Comparison of ENCODE assay signal across 23 cellular contexts in the genomic region with DNA sequence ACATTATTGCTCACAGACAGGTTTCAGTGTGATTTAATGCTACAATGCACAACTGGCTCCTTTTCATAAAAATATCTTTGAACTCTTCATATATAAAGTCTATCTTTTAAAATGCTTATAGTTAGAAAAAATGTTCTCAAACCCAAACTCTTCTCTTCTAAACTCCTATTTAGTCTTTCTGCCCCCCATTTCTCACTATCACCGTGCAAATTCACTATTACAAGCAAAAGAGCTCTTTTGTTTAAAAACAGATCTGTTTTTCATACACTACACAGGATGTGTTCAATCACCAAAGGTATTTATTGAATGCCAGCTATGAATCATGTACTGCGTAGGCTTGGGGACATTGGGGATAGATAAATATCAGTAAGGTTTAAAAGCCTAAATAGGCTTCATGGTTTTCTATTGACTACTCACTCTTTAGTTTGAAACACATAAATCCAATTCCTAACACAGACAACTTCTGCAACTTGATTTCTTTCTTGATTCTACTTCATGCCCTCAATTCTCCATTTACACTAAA.
"Had no signal": no experiment of that assay in that cellular context is flagged by ENCODE, and none has a peak within 500 bp of the region (broad histone marks: within the 10 kb centered on the region; RNA-seq: fewer than 3 reads in every experiment).

No MANE protein-coding gene starts in this region.

- H3K9ac ChIP-seq: KMS-11 had no signal

- H3K4me3 ChIP-seq: body of pancreas, SK-N-MC had no signal

- H3K27me3 ChIP-seq: body of pancreas had no signal

- H3K36me3 Mint-ChIP-seq: activated naive CD8-positive, alpha-beta T cell treated with anti-CD3 and anti-CD28 coated beads, Interleukin-2, amount 10 ng/mL, durations not matched to agents 7 days and 5 days had no signal

- H3K9me3 ChIP-seq: body of pancreas had no signal

- H3K4me1 Mint-ChIP-seq: activated naive CD8-positive, alpha-beta T cell treated with anti-CD3 and anti-CD28 coated beads, Interleukin-2, amount 10 ng/mL, durations not matched to agents 7 days and 5 days; central memory CD8-positive, alpha-beta T cell had no signal

- H3K9me3 Mint-ChIP-seq: activated CD8-positive, alpha-beta T cell treated with anti-CD3 and anti-CD28 coated beads for 36 hours; activated naive CD8-positive, alpha-beta T cell treated with anti-CD3 and anti-CD28 coated beads, Interleukin-2, amount 10 ng/mL, durations not matched to agents 7 days and 5 days; central memory CD8-positive, alpha-beta T cell; T-helper 1 cell treated with Interleukin-12 subunit alpha and Interleukin-12 subunit beta and Interleukin-4 antibody, amounts not matched to agents 30 μg/mL and 1 μg/mL, for 36 hours had no signal

- H3K4me2 ChIP-seq: KMS-11 had no signal

- H3K27ac Mint-ChIP-seq: activated CD8-positive, alpha-beta T cell treated with anti-CD3 and anti-CD28 coated beads for 36 hours; activated naive CD8-positive, alpha-beta T cell treated with anti-CD3 and anti-CD28 coated beads, Interleukin-2, amount 10 ng/mL, durations not matched to agents 7 days and 5 days; T-helper 1 cell treated with Interleukin-12 subunit alpha and Interleukin-12 subunit beta and Interleukin-4 antibody, amounts not matched to agents 30 μg/mL and 1 μg/mL, for 36 hours had no signal

- ATAC-seq: activated CD4-positive, CD25-positive, alpha-beta regulatory T cell treated with anti-CD3 and anti-CD28 coated beads, Interleukin-2, amount 50 U/mL, for 24 hours; activated CD8-positive, alpha-beta T cell treated with anti-CD3 and anti-CD28 coated beads for 36 hours; body of pancreas; Panc1; Right ventricle myocardium inferior had no signal

- H3K4me1 ChIP-seq: body of pancreas had no signal

- DNase-seq: activated CD4-positive, alpha-beta T cell treated with anti-CD3 and anti-CD28 coated beads for 4 hours; activated CD8-positive, alpha-beta memory T cell treated with anti-CD3 and anti-CD28 coated beads, Interleukin-2, amount 50 U/mL, for 4 hours; activated CD8-positive, alpha-beta T cell treated with anti-CD3 and anti-CD28 coated beads for 36 hours; activated naive CD4-positive, alpha-beta T cell treated with anti-CD3 and anti-CD28 coated beads, Interleukin-2, amount 50 U/mL, for 16 hours; activated naive CD8-positive, alpha-beta T cell treated with anti-CD3 and anti-CD28 coated beads, Interleukin-2, amount 10 ng/mL, durations not matched to agents 7 days and 5 days; aorta; body of pancreas; NCI-H1092; NCI-H1417; NCI-H1930; NCI-H2171 treated with DMSO at 0.1 percent for 48 hours; NCI-H226; NCI-H526; NCI-H774; RPMI8226; T1000 had no signal

- H3K27me3 Mint-ChIP-seq: activated CD8-positive, alpha-beta T cell treated with anti-CD3 and anti-CD28 coated beads for 36 hours; activated naive CD8-positive, alpha-beta T cell treated with anti-CD3 and anti-CD28 coated beads, Interleukin-2, amount 10 ng/mL, durations not matched to agents 7 days and 5 days; central memory CD8-positive, alpha-beta T cell had no signal

- H3K27ac ChIP-seq: body of pancreas, KMS-11, SK-N-MC had no signal

- H3K4me3 Mint-ChIP-seq: activated CD8-positive, alpha-beta T cell treated with anti-CD3 and anti-CD28 coated beads for 36 hours; activated naive CD8-positive, alpha-beta T cell treated with anti-CD3 and anti-CD28 coated beads, Interleukin-2, amount 10 ng/mL, durations not matched to agents 7 days and 5 days; central memory CD8-positive, alpha-beta T cell; T-helper 1 cell treated with Interleukin-12 subunit alpha and Interleukin-12 subunit beta and Interleukin-4 antibody, amounts not matched to agents 30 μg/mL and 1 μg/mL, for 36 hours had no signal
